15 cellular contexts compared by ENCODE assay signal in genomic region chr4:6277935-6278800, GRCh38. TPM values are rescaled to one million over a fixed set of nuclear protein-coding genes. Genes with fewer than 3 reads are reported as not detected.
DNase-seq lines count a peak whose midpoint lies in the region; ATAC-seq, FAIRE-seq and TF ChIP-seq lines count a peak whose summit lies in the region.
"Had no signal": no experiment of that assay in that cellular context is flagged by ENCODE, and none has a peak within 500 bp of the region (broad histone marks: within the 10 kb centered on the region; RNA-seq: fewer than 3 reads in every experiment).

No MANE protein-coding gene starts in this region.

- no peaks in the 10 kb centered on the region for H3K36me3 Mint-ChIP-seq in MCF 10A (ENCODE audit: insufficient read depth, unreplicated experiment)
- H3K36me3 Mint-ChIP-seq in CD4-positive, alpha-beta T cell (ENCODE audit: low read depth), result no peaks in the 10 kb centered on the region

- BruUV-seq in MCF 10A (replicated peaks; lab: Mats Ljungman, UMichigan), result no TSS peak

- H3K27ac ChIP-seq in breast epithelium, result peak overlapping the region; percentile 11 to 67
- H3K27ac ChIP-seq in H1 (ENCODE audit: low read depth, low read length), result no peak overlapping the region
- H3K27ac ChIP-seq in muscle layer of duodenum (ENCODE audit: low read length), result peak overlapping the region; percentile 51
- H3K27ac ChIP-seq in upper lobe of right lung, result peak overlapping the region; percentile 63
- H3K27ac ChIP-seq in CD4-positive, alpha-beta T cell (ENCODE audit: low read depth, low read length), result no peak overlapping the region
- H3K27ac ChIP-seq: parathyroid adenoma, suprapubic skin had no signal

- no peak overlapping the region for H3K4me3 ChIP-seq in breast epithelium
- H3K4me3 ChIP-seq in H1 (ENCODE audit: extremely low read depth in 1 of 4, insufficient read depth in 2 of 4, low read depth in 3 of 4, low read length in 4 of 4), result no peak overlapping the region
- no peak overlapping the region for H3K4me3 ChIP-seq in muscle layer of duodenum (ENCODE audit: low read depth in 1 of 2, low read length in 2 of 2)
- no peak overlapping the region for H3K4me3 ChIP-seq in upper lobe of right lung
- H3K4me3 ChIP-seq: suprapubic skin had no signal

- peaks cover 0 to 8% of the 10 kb centered on the region in 2 donors for H3K4me1 ChIP-seq in breast epithelium
- H3K4me1 ChIP-seq in H1 (replicated peaks in 1 of 4; ENCODE audit: control insufficient read depth in 3 of 4, insufficient read depth in 4 of 4, low read length in 3 of 4), result peaks cover 0 to 8% (median 4%) of the 10 kb centered on the region in 4 experiments; a peak in 5 of 7 replicates
- peaks cover 39 to 87% of the 10 kb centered on the region in 2 donors for H3K4me1 ChIP-seq in muscle layer of duodenum (ENCODE audit: control insufficient read depth in 1 of 2, insufficient read depth in 2 of 2, low read length in 2 of 2)
- H3K4me1 ChIP-seq in upper lobe of right lung, result peaks cover 69% of the 10 kb centered on the region

- no peak overlapping the region for H4K5ac ChIP-seq in H1 (ENCODE audit: insufficient read length, low read depth, low read length)

- H3K36me3 ChIP-seq in breast epithelium (no peaks in the 10 kb centered on the region), H1 (ENCODE audit: control insufficient read depth in 2 of 4, insufficient read depth in 4 of 4, low read length in 3 of 4) (peaks cover 2 to 5% (median 3%) of the 10 kb centered on the region in 4 experiments; a peak in 3 of 8 replicates), muscle layer of duodenum (ENCODE audit: control insufficient read depth in 1 of 2, insufficient read depth in 2 of 2, low read length in 2 of 2) (peaks cover 5 to 26% of the 10 kb centered on the region in 2 donors), upper lobe of right lung (peaks cover 10% of the 10 kb centered on the region)

- no peaks in the 10 kb centered on the region; the same call in 1 of the 2 replicates for H3K79me1 ChIP-seq in H1 (ENCODE audit: low read depth, low read length)

- no peak for TF ChIP-seq EP300 in H1 (IDR thresholded peaks at IDR 0.05; ENCODE audit: borderline replicate concordance in 1 of 2, low read depth in 2 of 2, low read length in 2 of 2)

- 92% methylated on average over 21 of the region's 21 CpGs; no CpG with 5 or more reads in 1 of the 2 experiments for WGBS in H1 (ENCODE audit: extremely low coverage in 1 of 2, insufficient coverage in 1 of 2, insufficient read length in 1 of 2, insufficient replicate concordance in 2 of 2, low coverage in 1 of 2, low lambda C conversion rate in 2 of 2, missing lambda C conversion rate in 1 of 2), 2 experiments

- no peak overlapping the region for H2BK15ac ChIP-seq in H1 (ENCODE audit: low read length)

- peaks cover 0 to 6% of the 10 kb centered on the region in 2 experiments; a peak in 1 of 4 replicates for H3K79me2 ChIP-seq in H1 (ENCODE audit: control insufficient read depth in 1 of 2, insufficient read depth in 2 of 2, low read length in 2 of 2)

- H3K18ac ChIP-seq in H1 (ENCODE audit: extremely low read depth, low read length), result no peak overlapping the region

- H4K8ac ChIP-seq in H1 (ENCODE audit: extremely low read depth, insufficient read depth, low read length), result 0 out of 2 replicates have a peak overlapping the region, but pooled peaks have one; percentile 5

- TF ChIP-seq CTCF in breast epithelium (IDR thresholded peaks at IDR 0.05), result no peak
- no peak for TF ChIP-seq CTCF in MCF 10A (IDR thresholded peaks at IDR 0.05; ENCODE audit: unreplicated experiment)
- TF ChIP-seq CTCF in H1 (IDR thresholded peaks at IDR 0.05; ENCODE audit: control extremely low read depth in 1 of 3, insufficient read depth in 1 of 3, low read depth in 1 of 3, low read length in 3 of 3), result no peak
- no peak for TF ChIP-seq CTCF in upper lobe of right lung (IDR thresholded peaks at IDR 0.05)
- TF ChIP-seq CTCF in CD4-positive, alpha-beta T cell (IDR thresholded peaks at IDR 0.05), result no peak

- CTCF ChIA-PET in MCF 10A (lab: Yijun Ruan, JAX) (interaction anchor here (0.8 to 1.7 kb wide), 2 partner anchors 18 to 49 kb away, joined by 3 to 6 read pairs; no protein-coding TSS in a partner anchor), H1 (lab: Charles Lee; ENCODE audit: partially characterized antibody) (interaction anchor here (17.6 to 37.7 kb wide), 2 partner anchors 23 to 48 kb away, joined by 263 to 908 read pairs; no protein-coding TSS in a partner anchor)
- CTCF ChIA-PET in CD4-positive, alpha-beta T cell (lab: Charles Lee), result interaction anchor here (1.6 kb wide), 1 partner anchor 18 kb away, joined by 3 read pairs; no protein-coding TSS in a partner anchor

- no peak overlapping the region for H2BK5ac ChIP-seq in H1 (ENCODE audit: low read depth, low read length)

- H3K4me3 Mint-ChIP-seq in MCF 10A (ENCODE audit: unreplicated experiment), result no peak overlapping the region
- H3K4me3 Mint-ChIP-seq in CD4-positive, alpha-beta T cell, result no peak overlapping the region

- H3K4me2 ChIP-seq in H1 (ENCODE audit: insufficient read depth in 1 of 2, low read depth in 2 of 2, low read length in 2 of 2), result no peak overlapping the region

- H4K91ac ChIP-seq in H1 (replicated peaks; ENCODE audit: insufficient read length, low read length), result no peak overlapping the region

- H3K23ac ChIP-seq in H1 (ENCODE audit: insufficient read length), result no peak overlapping the region

- FAIRE-seq in H1 (lab: Jason Lieb, UNC), result no peak

- no peaks in the 10 kb centered on the region for H3K27me3 Mint-ChIP-seq in MCF 10A (ENCODE audit: insufficient read depth, unreplicated experiment)
- H3K27me3 Mint-ChIP-seq in CD4-positive, alpha-beta T cell, result no peaks in the 10 kb centered on the region

- H3K27me3 ChIP-seq in breast epithelium (no peaks in the 10 kb centered on the region), H1 (replicated peaks in 1 of 4; ENCODE audit: control insufficient read depth in 3 of 4, extremely low read depth in 1 of 4, insufficient read depth in 3 of 4, low read length in 3 of 4) (no peaks in the 10 kb centered on the region), muscle layer of duodenum (ENCODE audit: low read depth, low read length) (no peaks in the 10 kb centered on the region), upper lobe of right lung (no peaks in the 10 kb centered on the region)
- no peaks in the 10 kb centered on the region for H3K27me3 ChIP-seq in CD4-positive, alpha-beta T cell (ENCODE audit: control insufficient read depth, insufficient read depth, low read length)
- H3K27me3 ChIP-seq: suprapubic skin had no signal

- H2AFZ ChIP-seq in H1 (ENCODE audit: low read length), result no peak overlapping the region
- H2AFZ ChIP-seq: parathyroid adenoma had no signal

- H3K4ac ChIP-seq in H1 (replicated peaks; ENCODE audit: insufficient read length, low read depth, low read length), result no peak overlapping the region

- H2BK12ac ChIP-seq in H1 (ENCODE audit: low read depth, low read length), result no peak overlapping the region

- H4K20me1 ChIP-seq in H1 (replicated peaks in 1 of 2; ENCODE audit: control insufficient read depth in 1 of 2, insufficient read depth in 2 of 2, low read length in 2 of 2), result peaks cover 0 to 22% of the 10 kb centered on the region in 2 experiments

- no peaks in the 10 kb centered on the region for H3K9me3 Mint-ChIP-seq in MCF 10A (ENCODE audit: unreplicated experiment)
- no peaks in the 10 kb centered on the region for H3K9me3 Mint-ChIP-seq in CD4-positive, alpha-beta T cell

- TF ChIP-seq POLR2A in breast epithelium (IDR thresholded peaks at IDR 0.05) (no peak), H1 (IDR thresholded peaks at IDR 0.05; ENCODE audit: control extremely low read depth in 1 of 2, low read depth in 2 of 2, low read length in 2 of 2) (no peak)

- intact Hi-C loops in breast epithelium (cut with DNase I; ENCODE audit: low total_unique reads), result no loop called here
- intact Hi-C loops in MCF 10A (cut with micrococcal nuclease), result no loop called here
- intact Hi-C loops in upper lobe of right lung (cut with DNase I), result no loop called here
- intact Hi-C loops in CD4-positive, alpha-beta T cell (cut with DNase I, micrococcal nuclease), result loop anchor here in 1 of 2 experiments (10.0 kb wide), 1 partner anchor 827 kb away; no protein-coding TSS in a partner anchor

- H3K56ac ChIP-seq in H1 (replicated peaks; ENCODE audit: insufficient read length, low read depth, low read length), result no peak overlapping the region

- no peak for DNase-seq in breast epithelium (ENCODE audit: low spot score in 2 of 2)
- DNase-seq in MCF 10A (ENCODE audit: unreplicated experiment), result no peak
- no peak for DNase-seq in H1 (ENCODE audit: low read depth in 1 of 2, low spot score in 2 of 2)
- DNase-seq in upper lobe of right lung, result no peak
- no peak for DNase-seq in effector CD8-positive, alpha-beta T cell (lab: John Stamatoyannopoulos, UW)
- DNase-seq in CD4-positive, alpha-beta T cell, result no peak
- DNase-seq: caudate nucleus; DND-41; NCI-H1417 treated with DMSO at 0.1 percent for 48 hours; NCI-H69; stimulated activated CD4-positive, alpha-beta T cell treated with anti-CD3 and anti-CD28 coated beads, Interleukin-4, amount 100 ng/mL, for 24 hours had no signal

- H2BK20ac ChIP-seq in H1 (ENCODE audit: low read length), result no peak overlapping the region

- H3K9me3 ChIP-seq in breast epithelium (no peaks in the 10 kb centered on the region), H1 (ENCODE audit: insufficient read depth in 2 of 2, low read depth in 1 of 2, low read length in 1 of 2) (no peaks in the 10 kb centered on the region), muscle layer of duodenum (ENCODE audit: control insufficient read depth in 1 of 2, low read length in 2 of 2) (no peaks in the 10 kb centered on the region), upper lobe of right lung (no peaks in the 10 kb centered on the region)
- H3K9me3 ChIP-seq in CD4-positive, alpha-beta T cell (ENCODE audit: control insufficient read depth, low read length), result no peaks in the 10 kb centered on the region
- H3K9me3 ChIP-seq: suprapubic skin had no signal

- no peak overlapping the region for H3K9ac ChIP-seq in H1 (replicated peaks in 1 of 4; ENCODE audit: extremely low read depth in 1 of 4, low read depth in 3 of 4, low read length in 3 of 4)
- H3K9ac ChIP-seq: parathyroid adenoma had no signal

- no peak for ATAC-seq in upper lobe of right lung
- no peak for ATAC-seq in CD4-positive, alpha-beta T cell (ENCODE audit: poor library complexity)
- ATAC-seq in HG03378 (IDR thresholded peaks at IDR 0.05; ENCODE audit: unreplicated experiment), result no peak

- TF ChIP-seq RAD21 in H1 (IDR thresholded peaks at IDR 0.05 in 1 of 2, conservative IDR thresholded peaks at IDR 0.05 in 1 of 2; ENCODE audit: low read depth in 2 of 2, low read length in 2 of 2), result no peak

- no peak overlapping the region for H2BK120ac ChIP-seq in H1 (replicated peaks; ENCODE audit: low read depth, low read length)

- no peaks in the 10 kb centered on the region for H3K23me2 ChIP-seq in H1 (ENCODE audit: low read depth, low read length)

- no peak overlapping the region for H3K14ac ChIP-seq in H1 (ENCODE audit: insufficient read length)

- no peak overlapping the region for H2AK5ac ChIP-seq in H1 (ENCODE audit: low read depth, low read length)

- H3K27ac Mint-ChIP-seq in MCF 10A (ENCODE audit: low read depth, unreplicated experiment), result no peak overlapping the region
- no peak overlapping the region for H3K27ac Mint-ChIP-seq in CD4-positive, alpha-beta T cell

- POLR2A ChIA-PET in MCF 10A (lab: Yijun Ruan, JAX), result interaction anchor here (0.9 kb wide), 1 partner anchor 120 kb away, joined by 3 read pairs; no protein-coding TSS in a partner anchor
- POLR2A ChIA-PET in H1 (lab: Charles Lee; ENCODE audit: partially characterized antibody), result no interaction called here
- POLR2A ChIA-PET in CD4-positive, alpha-beta T cell (lab: Charles Lee), result no interaction called here

- H3K4me1 Mint-ChIP-seq in MCF 10A (ENCODE audit: insufficient read depth, unreplicated experiment), result peaks cover 8% of the 10 kb centered on the region
- H3K4me1 Mint-ChIP-seq in CD4-positive, alpha-beta T cell (ENCODE audit: low read depth), result peaks cover 12% of the 10 kb centered on the region

RNA-seq across cellular contexts. Expression of gene WFS1, which starts 8.5 kb away (rescaled TPM):
- total RNA-seq in breast epithelium (10 to 100 TPM; 32.5 to 58.3 (median 37.1) TPM), MCF 10A (2022) (41.7 and 62.4 TPM in 2 replicates), upper lobe of right lung (110 TPM)
- 29.1 and 34.0 TPM in 2 replicates for total RNA-seq in H1 (2021; fragmentation: NEBNext Ultra II Directional; extraction: Animal tissue kit (Norgen Biotek cat#: 25700))
- 43.1 and 55.7 TPM in 2 replicates for polyA plus RNA-seq in H1 (2011; rRNA removed)
- 24.1 TPM for polyA plus RNA-seq in H1 (2011; cell fraction: cytosol; rRNA removed)
- polyA plus RNA-seq in H1 (2011; cell fraction: nucleus; rRNA removed), result 61.1 TPM
- polyA plus RNA-seq in H1 (2012, experiment 1 of 2), result 24.6 to 36.6 TPM (median 30.1 TPM) in 4 replicates
- 30.5 TPM for polyA plus RNA-seq in H1 (2012, experiment 2 of 2)
- polyA plus RNA-seq in H1 (2013, experiment 1 of 2), result 46.0 TPM
- polyA plus RNA-seq in H1 (2013, experiment 2 of 2), result 45.6 TPM
- 30.6 and 54.0 TPM in 2 replicates for polyA minus RNA-seq in H1 (2011; rRNA and poly(A)+ RNA removed)
- 20.2 TPM for polyA minus RNA-seq in H1 (2011; cell fraction: cytosol; rRNA and poly(A)+ RNA removed)
- polyA minus RNA-seq in H1 (2011; cell fraction: nucleus; rRNA and poly(A)+ RNA removed), result 24.3 TPM
- 1 to 10 TPM; 1.3 to 1.7 TPM for total RNA-seq in CD4-positive, alpha-beta T cell

Comparison
In these comparisons a context has a peak if more than half of its experiments do, and no peak if none do; other contexts are left out.
1. H3K27ac ChIP-seq: peak in breast epithelium (2 of 2), muscle layer of duodenum (single experiment) and upper lobe of right lung (single experiment); none in H1 (single experiment) and CD4-positive, alpha-beta T cell (single experiment).
2. RNA of gene WFS1, which starts 8.5 kb away (total RNA-seq): 110 TPM in upper lobe of right lung (single experiment), 41.7 to 62.4 TPM in MCF 10A, 32.5 to 58.3 TPM in breast epithelium and 29.1 to 34.0 TPM in H1; 1.3 to 1.7 TPM in CD4-positive, alpha-beta T cell; every median in the first group is over 10 times any median in the second.